ENCODE assay signal across 8 cellular contexts in genomic region chr14:103529383-103530365, GRCh38. TPM values are rescaled to one million over a fixed set of nuclear protein-coding genes. Genes with fewer than 3 reads are reported as not detected.
DNase-seq lines count a peak whose midpoint lies in the region; ATAC-seq and TF ChIP-seq lines count a peak whose summit lies in the region.

No MANE protein-coding gene starts in this region.

- peak overlapping the region; percentile 93 for H3K27ac Mint-ChIP-seq in activated T-cell treated with anti-CD3 and anti-CD28 coated beads, Interleukin-2, amount 50 U/mL, for 72 hours

- peak overlapping the region; percentile 84 to 88 for H3K4me3 Mint-ChIP-seq in activated T-cell treated with anti-CD3 and anti-CD28 coated beads, Interleukin-2, amount 50 U/mL, for 72 hours

- H3K36me3 ChIP-seq in liver (ENCODE audit: control insufficient read depth in 4 of 4, insufficient read depth in 3 of 4, low read depth in 1 of 4, low read length in 3 of 4) (peaks cover 0 to 14% (median 3%) of the 10 kb centered on the region in 4 donors), transverse colon (no peaks in the 10 kb centered on the region)

- peak overlapping the region; percentile 77 to 97 (median 89) for H3K4me3 ChIP-seq in liver (ENCODE audit: low read depth in 1 of 3, low read length in 3 of 3)
- H3K4me3 ChIP-seq in transverse colon: peak overlapping the region; percentile 61 to 98 (median 84)

- TF ChIP-seq RAD21 in liver (IDR thresholded peaks at IDR 0.05): no peak

- peaks cover 37% of the 10 kb centered on the region for H3K4me1 Mint-ChIP-seq in activated T-cell treated with anti-CD3 and anti-CD28 coated beads, Interleukin-2, amount 50 U/mL, for 72 hours (ENCODE audit: low read depth)

- TF ChIP-seq CTCF in liver (IDR thresholded peaks at IDR 0.05; ENCODE audit: low read depth, low read length, missing input control) (no peak), transverse colon (IDR thresholded peaks at IDR 0.05) (no peak)

- H3K27me3 ChIP-seq in liver (ENCODE audit: control insufficient read depth in 4 of 4, insufficient read depth in 4 of 4, low read length in 3 of 4) (no peaks in the 10 kb centered on the region), transverse colon (no peaks in the 10 kb centered on the region)

- 52% methylated on average over 42 of the region's 42 CpGs for WGBS in liver
- WGBS in transverse colon (ENCODE audit: low coverage in 1 of 2), 2 donors: 47% methylated on average over 42 of the region's 42 CpGs; no CpG with 5 or more reads in 1 of the 2 donors

- H3K4me1 ChIP-seq in liver (ENCODE audit: control insufficient read depth in 4 of 4, insufficient read depth in 4 of 4, low read length in 3 of 4) (peaks cover 15 to 63% (median 38%) of the 10 kb centered on the region in 4 donors), transverse colon (peaks cover 42 to 80% (median 63%) of the 10 kb centered on the region in 4 donors)

- H3K27me3 Mint-ChIP-seq in activated T-cell treated with anti-CD3 and anti-CD28 coated beads, Interleukin-2, amount 50 U/mL, for 72 hours (ENCODE audit: low read depth): no peaks in the 10 kb centered on the region

- H3K9me3 ChIP-seq in liver (ENCODE audit: control insufficient read depth in 4 of 4, low read length in 3 of 4) (no peaks in the 10 kb centered on the region), transverse colon (no peaks in the 10 kb centered on the region)

- TF ChIP-seq POLR2A in transverse colon (IDR thresholded peaks at IDR 0.05): no peak

- no peak for TF ChIP-seq EP300 in transverse colon (IDR thresholded peaks at IDR 0.05; ENCODE audit: low read depth)

- ATAC-seq in activated T-cell treated with anti-CD3 and anti-CD28 coated beads, Interleukin-2, amount 50 U/mL, for 72 hours (replicated peaks in 1 of 2): no peak
- ATAC-seq in HG03520 (IDR thresholded peaks at IDR 0.05; ENCODE audit: unreplicated experiment) (no peak), GM19023 (IDR thresholded peaks at IDR 0.05; ENCODE audit: unreplicated experiment) (no peak)

- peaks cover 0 to 3% of the 10 kb centered on the region in 2 donors for H3K36me3 Mint-ChIP-seq in activated T-cell treated with anti-CD3 and anti-CD28 coated beads, Interleukin-2, amount 50 U/mL, for 72 hours (ENCODE audit: insufficient read depth in 2 of 2)

- H3K9me3 Mint-ChIP-seq in activated T-cell treated with anti-CD3 and anti-CD28 coated beads, Interleukin-2, amount 50 U/mL, for 72 hours: no peaks in the 10 kb centered on the region

- peak overlapping the region; percentile 0 to 81 for H3K9ac ChIP-seq in liver (ENCODE audit: low read depth in 1 of 2, low read length in 2 of 2)

- DNase-seq in activated T-cell treated with anti-CD3 and anti-CD28 coated beads, Interleukin-2, amount 50 U/mL, for 72 hours: no peak
- DNase-seq in activated T-cell treated with anti-CD3 and anti-CD28 coated beads, Interleukin-2, amount 50 U/mL, for 1 hour: no peak
- DNase-seq in transverse colon (peak; percentile 8), cerebellar nuclear complex (lab: John Stamatoyannopoulos, UW) (no peak)

- in situ Hi-C loops in transverse colon (cut with MboI; ENCODE audit: low pct_ligation_motif_present in 1 of 4, low pct_unique_long_range_greater_than_20kb in 1 of 4, low sequenced_read_pairs in 3 of 4): no loop called here

- intact Hi-C loops in transverse colon (cut with DNase I; ENCODE audit: low total_unique reads): no loop called here

- peak overlapping the region; percentile 65 for H3K27ac ChIP-seq in angular gyrus (ENCODE audit: low read depth, low read length)
- peak overlapping the region in 1 of 2 donors; percentile 42 for H3K27ac ChIP-seq in liver (ENCODE audit: low read depth in 1 of 2, low read length in 2 of 2)
- H3K27ac ChIP-seq in transverse colon: peak overlapping the region; percentile 89 to 95 (median 94)

TF ChIP-seq in liver, 16 proteins besides CTCF, POLR2A, EP300 and RAD21:
- no peak for TF ChIP-seq EGR1 (IDR thresholded peaks at IDR 0.05; ENCODE audit: low read depth in 2 of 2)
- TF ChIP-seq REST (IDR thresholded peaks at IDR 0.05): no peak
- TF ChIP-seq SP1 (IDR thresholded peaks at IDR 0.05): no peak
- TF ChIP-seq TAF1 (conservative IDR thresholded peaks at IDR 0.05): no peak
- TF ChIP-seq HNF4G (IDR thresholded peaks at IDR 0.05): no peak
- no peak for TF ChIP-seq JUND (IDR thresholded peaks at IDR 0.05)
- no peak for TF ChIP-seq YY1 (IDR thresholded peaks at IDR 0.05)
- TF ChIP-seq, protein P1, sequence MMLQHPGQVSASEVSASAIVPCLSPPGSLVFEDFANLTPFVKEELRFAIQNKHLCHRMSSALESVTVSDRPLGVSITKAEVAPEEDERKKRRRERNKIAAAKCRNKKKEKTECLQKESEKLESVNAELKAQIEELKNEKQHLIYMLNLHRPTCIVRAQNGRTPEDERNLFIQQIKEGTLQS (IDR thresholded peaks at IDR 0.05): no peak
- TF ChIP-seq RXRA (IDR thresholded peaks at IDR 0.05): no peak
- TF ChIP-seq ZBTB33 (IDR thresholded peaks at IDR 0.05): no peak
- TF ChIP-seq FOXA2 (IDR thresholded peaks at IDR 0.05): no peak
- TF ChIP-seq, protein P2, sequence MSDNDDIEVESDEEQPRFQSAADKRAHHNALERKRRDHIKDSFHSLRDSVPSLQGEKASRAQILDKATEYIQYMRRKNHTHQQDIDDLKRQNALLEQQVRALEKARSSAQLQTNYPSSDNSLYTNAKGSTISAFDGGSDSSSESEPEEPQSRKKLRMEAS (IDR thresholded peaks at IDR 0.05): no peak
- TF ChIP-seq FOXA1 (IDR thresholded peaks at IDR 0.05): no peak
- no peak for TF ChIP-seq HNF4A (conservative IDR thresholded peaks at IDR 0.05)
- TF ChIP-seq NR2F2 (IDR thresholded peaks at IDR 0.05): no peak
- no peak for TF ChIP-seq GABPA (IDR thresholded peaks at IDR 0.05 in 1 of 2, conservative IDR thresholded peaks at IDR 0.05 in 1 of 2)

RNA-seq across cellular contexts. Expression of gene TRMT61A, which starts 0.7 kb away (rescaled TPM):
- 1 to 10 TPM; 6.3 to 8.4 TPM for total RNA-seq in activated T-cell treated with anti-CD3 and anti-CD28 coated beads, Interleukin-2, amount 50 U/mL, for 72 hours
- total RNA-seq in liver (1 to 10 TPM; 5.1 to 7.9 TPM), transverse colon (10 to 100 TPM; 12.2 to 38.2 (median 14.1) TPM)
- 1 to 10 TPM; 4.1 to 8.0 TPM for polyA plus RNA-seq in liver

RNA-seq across cellular contexts. Expression of gene CKB, which starts 7.0 kb away (rescaled TPM):
- total RNA-seq in activated T-cell treated with anti-CD3 and anti-CD28 coated beads, Interleukin-2, amount 50 U/mL, for 72 hours: 1 to 10 TPM; 7.0 to 9.5 TPM
- total RNA-seq in liver: 10 to 100 TPM in 1 of 2 donors, 1 to 10 TPM in 1; 9.0 to 26.6 TPM
- 10 to 100 TPM; 14.3 to 32.9 TPM for polyA plus RNA-seq in liver
- total RNA-seq in transverse colon: 1,000 to 10,000 TPM in 3 of 4 donors, 100 to 1,000 TPM in 1; 504 to 5,877 (median 3,263) TPM

RNA-seq across cellular contexts. Expression of gene BAG5, which starts 32.8 kb away (rescaled TPM):
- total RNA-seq in activated T-cell treated with anti-CD3 and anti-CD28 coated beads, Interleukin-2, amount 50 U/mL, for 72 hours: 10 to 100 TPM; 29.3 TPM
- total RNA-seq in liver (10 to 100 TPM; 12.0 to 12.5 TPM), transverse colon (10 to 100 TPM; 10.8 to 26.3 (median 23.9) TPM)
- 1 to 10 TPM; 5.4 to 5.6 TPM for polyA plus RNA-seq in liver

RNA-seq across cellular contexts. Expression of gene COA8, which starts 33.1 kb away (rescaled TPM):
- 10 to 100 TPM; 40.0 to 47.8 TPM for total RNA-seq in activated T-cell treated with anti-CD3 and anti-CD28 coated beads, Interleukin-2, amount 50 U/mL, for 72 hours
- 10 to 100 TPM in 1 of 2 donors, 1 to 10 TPM in 1; 8.3 to 10.3 TPM for total RNA-seq in liver
- 10 to 100 TPM; 23.8 to 35.5 TPM for polyA plus RNA-seq in liver
- total RNA-seq in transverse colon: 10 to 100 TPM in 2 of 4 donors, 1 to 10 TPM in 1, not detected in 1; 1.5 to 17.1 (median 15.2) TPM

Comparison
In these comparisons a context has a peak if more than half of its experiments do, and no peak if none do; other contexts are left out.
1. RNA of gene CKB, which starts 7.0 kb away (total RNA-seq): 504 to 5,877 TPM in transverse colon; 9.0 to 26.6 TPM in liver and 7.0 to 9.5 TPM in activated T-cell treated with anti-CD3 and anti-CD28 coated beads, Interleukin-2, amount 50 U/mL, for 72 hours; every median in the first group is over 10 times any median in the second.